ENCODE assay signal across 8 cellular contexts in the genomic region with DNA sequence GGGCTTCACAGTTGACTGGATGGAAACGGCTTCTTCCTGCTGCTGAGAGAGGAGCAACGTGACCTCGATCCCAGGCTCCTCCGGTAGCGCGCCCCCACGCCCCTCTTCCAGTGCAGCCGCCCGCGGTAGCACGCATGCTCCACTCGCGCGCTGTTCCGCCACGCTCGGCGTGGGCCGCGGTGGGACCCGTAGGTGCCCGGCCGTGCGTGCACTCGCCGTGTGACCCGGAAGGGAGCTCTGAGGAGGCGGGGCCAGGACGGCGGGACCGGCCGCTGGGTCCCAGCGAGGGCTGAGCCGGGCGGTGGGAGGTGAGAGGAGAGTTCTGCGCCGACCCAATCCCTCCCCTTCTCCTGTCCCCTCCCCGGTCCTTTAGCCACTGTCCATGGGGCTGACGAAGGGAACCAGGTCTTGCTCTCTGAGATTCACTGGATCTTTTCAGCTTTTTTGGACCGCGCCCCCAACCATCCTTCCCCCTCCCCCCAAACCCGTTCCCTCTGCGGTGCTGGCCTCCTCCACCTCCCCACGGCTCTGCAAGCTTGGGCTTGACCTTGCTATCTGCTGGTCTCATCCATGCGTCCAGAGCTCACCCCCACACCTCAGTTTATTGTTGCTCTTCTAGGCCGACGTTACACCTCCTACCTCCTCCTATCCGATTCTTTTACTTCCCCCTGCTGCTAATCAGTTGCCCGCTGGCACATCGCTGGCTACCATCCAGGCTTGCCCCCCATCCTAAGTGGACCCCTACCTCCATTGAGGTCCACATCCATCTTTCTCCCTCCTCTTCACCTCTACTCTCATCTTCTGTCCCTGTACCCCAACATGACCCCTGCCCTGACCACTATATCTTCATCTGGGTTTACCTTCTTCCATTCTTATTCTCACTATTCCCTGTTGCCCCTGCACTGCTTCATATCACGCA. TPM values are rescaled to one million over a fixed set of nuclear protein-coding genes. Genes with fewer than 3 reads are reported as not detected.
DNase-seq lines count a peak whose midpoint lies in the region; ATAC-seq and TF ChIP-seq lines count a peak whose summit lies in the region.

A gene (plus strand): TSS at position 255 of the 919 bp plus-strand sequence. CDS start 2,115 bp downstream, outside the sequence.

- H3K4me1 ChIP-seq in GM23338 (ENCODE audit: insufficient read depth) = peaks cover 17% of the 10 kb centered on the region; the same call in 1 of the 2 replicates
- peaks cover 5 to 23% of the 10 kb centered on the region in 2 donors for H3K4me1 ChIP-seq in adrenal gland (replicated peaks in 1 of 2)
- H3K4me1 ChIP-seq in heart left ventricle = peaks cover 4 to 29% (median 17%) of the 10 kb centered on the region in 12 donors
- H3K4me1 ChIP-seq in tibial nerve = peaks cover 0 to 37% (median 10%) of the 10 kb centered on the region in 4 donors

- peak within 1 kb of the TSS; percentile 83 for H2AFZ ChIP-seq in GM23338

- no peaks in the 10 kb centered on the region for H3K79me2 ChIP-seq in GM23338 (replicated peaks; ENCODE audit: insufficient read depth)

- ATAC-seq in GM23338 (peak; percentile 86), T-cell (replicated peaks in 1 of 4) (peak; percentile 94 to 98 (median 95)), heart left ventricle (peak; percentile 88 to 99 (median 98))

- peaks cover 21% of the 10 kb centered on the region for H3K27me3 Mint-ChIP-seq in GM23338 (ENCODE audit: insufficient read depth, low read depth, poor library complexity)
- no peaks in the 10 kb centered on the region for H3K27me3 Mint-ChIP-seq in T-cell

- peaks cover 6% of the 10 kb centered on the region; the same call in 1 of the 2 replicates for H4K20me1 ChIP-seq in GM23338 (replicated peaks; ENCODE audit: insufficient read depth)

- peaks cover 7% of the 10 kb centered on the region; the same call in 1 of the 2 replicates for H3K36me3 ChIP-seq in GM23338 (ENCODE audit: insufficient read depth)
- H3K36me3 ChIP-seq in MG63 = peaks cover 9% of the 10 kb centered on the region
- H3K36me3 ChIP-seq in adrenal gland (replicated peaks in 1 of 2) = peaks cover 0 to 55% of the 10 kb centered on the region in 2 donors
- H3K36me3 ChIP-seq in heart left ventricle = peaks cover 0 to 65% (median 59%) of the 10 kb centered on the region in 9 donors
- peaks cover 3 to 61% (median 23%) of the 10 kb centered on the region in 3 donors for H3K36me3 ChIP-seq in tibial nerve

- peak; percentile 39 to 94 for TF ChIP-seq EP300 in tibial nerve (IDR thresholded peaks at IDR 0.05)

- intact Hi-C loops in adrenal gland (cut with DNase I) = no loop called here
- intact Hi-C loops in heart left ventricle (cut with DNase I) = loop anchor here in 2 of 10 donors (5.0 to 10.0 kb wide), 2 partner anchors 45 to 173 kb away; a partner anchor contains a TSS
- intact Hi-C loops in posterior cingulate gyrus (cut with DNase I) = no loop called here

- H3K27ac ChIP-seq in GM23338 (ENCODE audit: low read depth) (peak within 1 kb of the TSS; percentile 80), adrenal gland (peak within 1 kb of the TSS in 3 of 5 donors; percentile 67 to 78 (median 67)), heart left ventricle (peak within 1 kb of the TSS; percentile 16 to 85 (median 70)), tibial nerve (peak within 1 kb of the TSS; percentile 18 to 87 (median 79))

- peak; percentile 81 for DNase-seq in GDM1 (lab: John Stamatoyannopoulos, UW)
- peak; percentile 82 for DNase-seq in GM23338 (ENCODE audit: low spot score)
- peak; percentile 79 for DNase-seq in MG63
- DNase-seq in T-cell = peak; percentile 51 to 83 (median 71)
- DNase-seq in adrenal gland = peak; percentile 82 to 90 (median 88)
- DNase-seq in heart left ventricle = peak; percentile 88 to 94 (median 90)
- peak; percentile 85 to 98 (median 86) for DNase-seq in posterior cingulate gyrus
- DNase-seq in tibial nerve (ENCODE audit: low spot score in 2 of 2) = peak; percentile 68 to 73

- POLR2A ChIA-PET in T-cell (lab: Charles Lee) = interaction anchor here in 1 of 2 donors (0.6 kb wide), 1 partner anchor 148 kb away, joined by 6 read pairs; no protein-coding TSS in a partner anchor

- H3K9me3 ChIP-seq in MG63 (no peaks in the 10 kb centered on the region), adrenal gland (replicated peaks in 1 of 3) (no peaks in the 10 kb centered on the region), heart left ventricle (no peaks in the 10 kb centered on the region), tibial nerve (no peaks in the 10 kb centered on the region)

- peak within 1 kb of the TSS; percentile 87 for H3K4me3 Mint-ChIP-seq in GM23338
- H3K4me3 Mint-ChIP-seq in T-cell = peak within 1 kb of the TSS; percentile 85 to 94 (median 88)

- H3K36me3 Mint-ChIP-seq in GM23338 (ENCODE audit: low read depth) (peaks cover 27% of the 10 kb centered on the region), T-cell (peaks cover 28% of the 10 kb centered on the region)

- H3K27me3 ChIP-seq in GM23338 (ENCODE audit: insufficient read depth) = no peaks in the 10 kb centered on the region
- H3K27me3 ChIP-seq in MG63 = no peaks in the 10 kb centered on the region
- no peaks in the 10 kb centered on the region for H3K27me3 ChIP-seq in adrenal gland
- H3K27me3 ChIP-seq in heart left ventricle = no peaks in the 10 kb centered on the region
- H3K27me3 ChIP-seq in tibial nerve = no peaks in the 10 kb centered on the region

- WGBS in adrenal gland, 4 donors = 0 to 1% (median 1%) methylated on average over 21 to 51 of the region's 51 CpGs
- WGBS in heart left ventricle, 4 donors = 1% methylated on average over 41 to 51 of the region's 51 CpGs
- 1% methylated on average over 25 to 43 of the region's 51 CpGs for WGBS in tibial nerve, 2 donors

- TF ChIP-seq CTCF in GM23338 (conservative IDR thresholded peaks at IDR 0.05; ENCODE audit: low read depth in 2 of 2) (no peak), adrenal gland (IDR thresholded peaks at IDR 0.05) (no peak), heart left ventricle (IDR thresholded peaks at IDR 0.05) (no peak), tibial nerve (IDR thresholded peaks at IDR 0.05) (peak in 1 of 5 experiments; percentile 31)

- H3K4me2 ChIP-seq in GM23338 = peak within 1 kb of the TSS; percentile 85

- 0 out of 2 replicates have a peak, but pooled peaks cover 3% of the 10 kb centered on the region for H3F3A ChIP-seq in GM23338 (replicated peaks; ENCODE audit: low read depth)

- H3K9me3 Mint-ChIP-seq in GM23338 (no peaks in the 10 kb centered on the region), T-cell (no peaks in the 10 kb centered on the region)

- H3K4me1 Mint-ChIP-seq in GM23338 = peaks cover 20% of the 10 kb centered on the region
- H3K4me1 Mint-ChIP-seq in T-cell = peaks cover 50 to 58% (median 54%) of the 10 kb centered on the region in 3 donors

- TF ChIP-seq POLR2A in adrenal gland (IDR thresholded peaks at IDR 0.05) (peak in 1 of 2 donors; percentile 49), heart left ventricle (IDR thresholded peaks at IDR 0.05) (peak in 1 of 2 donors; percentile 72), tibial nerve (IDR thresholded peaks at IDR 0.05) (peak in 1 of 2 donors; percentile 56)

- no peaks in the 10 kb centered on the region for H3K9me2 ChIP-seq in GM23338 (ENCODE audit: insufficient read depth)

- H3K27ac Mint-ChIP-seq in GM23338 = peak within 1 kb of the TSS; percentile 91
- peak within 1 kb of the TSS; percentile 90 to 92 for H3K27ac Mint-ChIP-seq in T-cell

- H3K4me3 ChIP-seq in GM23338 (peak within 1 kb of the TSS; percentile 65), MG63 (peak within 1 kb of the TSS; percentile 58), adrenal gland (peak within 1 kb of the TSS in 3 of 4 donors; percentile 60 to 78 (median 78)), heart left ventricle (peak within 1 kb of the TSS; percentile 47 to 94 (median 82)), tibial nerve (peak within 1 kb of the TSS; percentile 46 to 88 (median 77))

- CTCF ChIA-PET in T-cell (lab: Charles Lee) = interaction anchor here in 1 of 2 donors (1.1 kb wide), 1 partner anchor 47 kb away, joined by 5 read pairs; a partner anchor contains a TSS

RNA-seq across cellular contexts. Expression of the gene that starts here (rescaled TPM):
- 11.3 and 14.2 TPM in 2 replicates for total RNA-seq in GM23338 (2014; rRNA removed; shearing (Covaris generic))
- polyA plus RNA-seq in GM23338 (2016; fragmentation: Nextera tagmentation; extraction: Ambion mirVana) (2.6 and 4.9 TPM in 2 replicates), adrenal gland (100 to 1,000 TPM in 1 of 3 donors, 10 to 100 TPM in 2; 13.3 to 195 (median 97.5) TPM), heart left ventricle (10 to 100 TPM in 1 of 2 donors, 1 to 10 TPM in 1; 7.5 to 17.0 TPM)
- total RNA-seq in MG63 (2014; rRNA removed; shearing (Covaris generic); ENCODE audit: low replicate concordance) = 6.2 and 47.2 TPM in 2 replicates
- total RNA-seq in T-cell (100 to 1,000 TPM in 1 of 5 donors, 10 to 100 TPM in 4; 92.5 to 107 (median 96.5) TPM), adrenal gland (10 to 100 TPM; 23.3 to 49.3 (median 33.8) TPM), heart left ventricle (10 to 100 TPM in 8 of 9 donors, 1 to 10 TPM in 1; 6.5 to 22.3 (median 12.5) TPM), tibial nerve (10 to 100 TPM; 47.9 to 76.2 (median 49.3) TPM)

Comparison
In these comparisons a context has a peak if more than half of its experiments do, and no peak if none do; other contexts are left out.
1. Peak in every context shown above with its lines: DNase-seq, ATAC-seq, H3K4me3 ChIP-seq and H3K27ac ChIP-seq.